1 cellular context compared by ENCODE assay signal in the genomic region with DNA sequence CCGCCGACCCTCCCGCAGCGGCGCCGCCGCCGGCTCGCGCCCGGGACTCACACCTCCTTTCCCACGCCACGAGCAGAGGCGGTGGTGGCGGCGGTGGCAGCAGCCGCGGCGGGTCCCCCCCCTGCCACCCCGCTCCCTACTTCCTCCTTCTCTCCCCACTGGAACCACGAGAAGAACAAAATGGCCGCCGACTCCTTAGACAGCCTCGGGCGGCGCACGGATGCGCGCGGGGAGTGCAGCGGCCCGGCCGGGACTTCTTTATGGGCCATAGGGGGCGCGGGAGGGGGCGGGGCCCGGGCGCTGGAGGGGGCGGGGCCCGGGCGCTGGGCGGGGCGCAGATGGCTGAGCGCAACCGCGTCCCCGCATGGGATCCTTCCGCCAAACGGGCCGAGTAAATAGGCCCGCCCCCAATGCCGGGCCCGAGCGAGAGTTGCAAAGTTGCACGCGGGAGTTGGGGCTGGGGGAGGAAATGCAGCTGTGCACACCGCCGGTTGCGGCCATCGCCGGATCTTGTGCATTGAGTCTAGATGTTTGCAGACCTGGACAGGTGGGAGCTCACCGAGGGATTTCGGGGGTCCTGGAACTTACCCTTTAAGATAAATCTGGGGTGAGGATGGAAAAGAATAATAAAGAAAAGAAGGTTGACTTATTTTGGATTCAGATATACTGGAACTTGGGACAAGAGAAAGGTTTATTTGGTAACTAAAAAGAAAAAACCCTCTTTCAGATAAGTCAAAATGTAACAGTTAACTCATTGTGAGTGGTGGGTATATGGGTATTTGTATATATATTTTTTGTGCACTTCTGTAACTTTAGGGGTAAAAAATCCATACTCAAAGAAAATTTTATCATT.
TF ChIP-seq lines count a peak whose summit lies in the region.

TSS of gene PPP1CC (minus strand) at position 174 of the 853 bp plus-strand sequence. CDS start 184 bp downstream, outside the sequence.

TF ChIP-seq in HepG2, 621 proteins besides CTCF, POLR2A, EP300 and RAD21 (continued from another document and continues in another):
- TF ChIP-seq, protein P1, sequence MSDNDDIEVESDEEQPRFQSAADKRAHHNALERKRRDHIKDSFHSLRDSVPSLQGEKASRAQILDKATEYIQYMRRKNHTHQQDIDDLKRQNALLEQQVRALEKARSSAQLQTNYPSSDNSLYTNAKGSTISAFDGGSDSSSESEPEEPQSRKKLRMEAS (IDR thresholded peaks at IDR 0.05) = peak; percentile 86
- TF ChIP-seq ZNF34 (CRISPR knock-in tag; IDR thresholded peaks at IDR 0.05; ENCODE audit: borderline replicate concordance) (no peak), PRDM15 (CRISPR knock-in tag; IDR thresholded peaks at IDR 0.05) (no peak), ZNF275 (CRISPR knock-in tag; IDR thresholded peaks at IDR 0.05; ENCODE audit: borderline replicate concordance) (no peak), ZNF576 (CRISPR knock-in tag; IDR thresholded peaks at IDR 0.05) (no peak), XBP1 (CRISPR knock-in tag; IDR thresholded peaks at IDR 0.05) (no peak), ZSCAN12 (CRISPR knock-in tag; IDR thresholded peaks at IDR 0.05) (no peak), ZSCAN29 (CRISPR knock-in tag; conservative IDR thresholded peaks at IDR 0.05) (0 out of 2 replicates have a peak, but pooled peaks have one; percentile 22), ZNF510 (CRISPR knock-in tag; IDR thresholded peaks at IDR 0.05; ENCODE audit: low read depth) (no peak), ZNF274 (CRISPR knock-in tag; IDR thresholded peaks at IDR 0.05) (peak; percentile 40; the same call in 1 of the 2 replicates), ZNF512B (CRISPR knock-in tag; IDR thresholded peaks at IDR 0.05; ENCODE audit: borderline replicate concordance) (no peak), ZNF143 (CRISPR knock-in tag; IDR thresholded peaks at IDR 0.05) (no peak), ZNF670 (CRISPR knock-in tag; IDR thresholded peaks at IDR 0.05; ENCODE audit: borderline replicate concordance) (no peak), ATF7-NPFF (CRISPR knock-in tag; IDR thresholded peaks at IDR 0.05; ENCODE audit: low read depth) (peak; percentile 54; the same call in 1 of the 2 replicates), BCL6 (CRISPR knock-in tag; IDR thresholded peaks at IDR 0.05) (no peak), BHLHE40 (IDR thresholded peaks at IDR 0.05; ENCODE audit: low read length) (0 out of 2 replicates have a peak, but pooled peaks have one; percentile 50), SSRP1 (CRISPR knock-in tag; IDR thresholded peaks at IDR 0.05) (no peak), MAFK (conservative IDR thresholded peaks at IDR 0.05 in 1 of 2, IDR thresholded peaks at IDR 0.05 in 1 of 2; ENCODE audit: low read length in 2 of 2) (no peak), U2AF1 (optimal IDR thresholded peaks at IDR 0.05; ENCODE audit: low read depth, low read length) (no peak), MTA1 (CRISPR knock-in tag; IDR thresholded peaks at IDR 0.05; ENCODE audit: borderline replicate concordance) (no peak), SIN3B (IDR thresholded peaks at IDR 0.05; ENCODE audit: low read length) (no peak), MED13 (CRISPR knock-in tag; IDR thresholded peaks at IDR 0.05) (no peak), EEA1 (CRISPR knock-in tag; IDR thresholded peaks at IDR 0.05; ENCODE audit: borderline replicate concordance) (0 out of 2 replicates have a peak, but pooled peaks have one; percentile 15), ZNF660 (CRISPR knock-in tag; IDR thresholded peaks at IDR 0.05; ENCODE audit: borderline replicate concordance, low read depth) (no peak), TRAFD1 (CRISPR knock-in tag; IDR thresholded peaks at IDR 0.05; ENCODE audit: borderline replicate concordance) (no peak)
- TF ChIP-seq, protein P2, sequence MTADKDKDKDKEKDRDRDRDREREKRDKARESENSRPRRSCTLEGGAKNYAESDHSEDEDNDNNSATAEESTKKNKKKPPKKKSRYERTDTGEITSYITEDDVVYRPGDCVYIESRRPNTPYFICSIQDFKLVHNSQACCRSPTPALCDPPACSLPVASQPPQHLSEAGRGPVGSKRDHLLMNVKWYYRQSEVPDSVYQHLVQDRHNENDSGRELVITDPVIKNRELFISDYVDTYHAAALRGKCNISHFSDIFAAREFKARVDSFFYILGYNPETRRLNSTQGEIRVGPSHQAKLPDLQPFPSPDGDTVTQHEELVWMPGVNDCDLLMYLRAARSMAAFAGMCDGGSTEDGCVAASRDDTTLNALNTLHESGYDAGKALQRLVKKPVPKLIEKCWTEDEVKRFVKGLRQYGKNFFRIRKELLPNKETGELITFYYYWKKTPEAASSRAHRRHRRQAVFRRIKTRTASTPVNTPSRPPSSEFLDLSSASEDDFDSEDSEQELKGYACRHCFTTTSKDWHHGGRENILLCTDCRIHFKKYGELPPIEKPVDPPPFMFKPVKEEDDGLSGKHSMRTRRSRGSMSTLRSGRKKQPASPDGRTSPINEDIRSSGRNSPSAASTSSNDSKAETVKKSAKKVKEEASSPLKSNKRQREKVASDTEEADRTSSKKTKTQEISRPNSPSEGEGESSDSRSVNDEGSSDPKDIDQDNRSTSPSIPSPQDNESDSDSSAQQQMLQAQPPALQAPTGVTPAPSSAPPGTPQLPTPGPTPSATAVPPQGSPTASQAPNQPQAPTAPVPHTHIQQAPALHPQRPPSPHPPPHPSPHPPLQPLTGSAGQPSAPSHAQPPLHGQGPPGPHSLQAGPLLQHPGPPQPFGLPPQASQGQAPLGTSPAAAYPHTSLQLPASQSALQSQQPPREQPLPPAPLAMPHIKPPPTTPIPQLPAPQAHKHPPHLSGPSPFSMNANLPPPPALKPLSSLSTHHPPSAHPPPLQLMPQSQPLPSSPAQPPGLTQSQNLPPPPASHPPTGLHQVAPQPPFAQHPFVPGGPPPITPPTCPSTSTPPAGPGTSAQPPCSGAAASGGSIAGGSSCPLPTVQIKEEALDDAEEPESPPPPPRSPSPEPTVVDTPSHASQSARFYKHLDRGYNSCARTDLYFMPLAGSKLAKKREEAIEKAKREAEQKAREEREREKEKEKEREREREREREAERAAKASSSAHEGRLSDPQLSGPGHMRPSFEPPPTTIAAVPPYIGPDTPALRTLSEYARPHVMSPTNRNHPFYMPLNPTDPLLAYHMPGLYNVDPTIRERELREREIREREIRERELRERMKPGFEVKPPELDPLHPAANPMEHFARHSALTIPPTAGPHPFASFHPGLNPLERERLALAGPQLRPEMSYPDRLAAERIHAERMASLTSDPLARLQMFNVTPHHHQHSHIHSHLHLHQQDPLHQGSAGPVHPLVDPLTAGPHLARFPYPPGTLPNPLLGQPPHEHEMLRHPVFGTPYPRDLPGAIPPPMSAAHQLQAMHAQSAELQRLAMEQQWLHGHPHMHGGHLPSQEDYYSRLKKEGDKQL (CRISPR knock-in tag; IDR thresholded peaks at IDR 0.05; ENCODE audit: low read depth) = no peak
- TF ChIP-seq, protein P3, sequence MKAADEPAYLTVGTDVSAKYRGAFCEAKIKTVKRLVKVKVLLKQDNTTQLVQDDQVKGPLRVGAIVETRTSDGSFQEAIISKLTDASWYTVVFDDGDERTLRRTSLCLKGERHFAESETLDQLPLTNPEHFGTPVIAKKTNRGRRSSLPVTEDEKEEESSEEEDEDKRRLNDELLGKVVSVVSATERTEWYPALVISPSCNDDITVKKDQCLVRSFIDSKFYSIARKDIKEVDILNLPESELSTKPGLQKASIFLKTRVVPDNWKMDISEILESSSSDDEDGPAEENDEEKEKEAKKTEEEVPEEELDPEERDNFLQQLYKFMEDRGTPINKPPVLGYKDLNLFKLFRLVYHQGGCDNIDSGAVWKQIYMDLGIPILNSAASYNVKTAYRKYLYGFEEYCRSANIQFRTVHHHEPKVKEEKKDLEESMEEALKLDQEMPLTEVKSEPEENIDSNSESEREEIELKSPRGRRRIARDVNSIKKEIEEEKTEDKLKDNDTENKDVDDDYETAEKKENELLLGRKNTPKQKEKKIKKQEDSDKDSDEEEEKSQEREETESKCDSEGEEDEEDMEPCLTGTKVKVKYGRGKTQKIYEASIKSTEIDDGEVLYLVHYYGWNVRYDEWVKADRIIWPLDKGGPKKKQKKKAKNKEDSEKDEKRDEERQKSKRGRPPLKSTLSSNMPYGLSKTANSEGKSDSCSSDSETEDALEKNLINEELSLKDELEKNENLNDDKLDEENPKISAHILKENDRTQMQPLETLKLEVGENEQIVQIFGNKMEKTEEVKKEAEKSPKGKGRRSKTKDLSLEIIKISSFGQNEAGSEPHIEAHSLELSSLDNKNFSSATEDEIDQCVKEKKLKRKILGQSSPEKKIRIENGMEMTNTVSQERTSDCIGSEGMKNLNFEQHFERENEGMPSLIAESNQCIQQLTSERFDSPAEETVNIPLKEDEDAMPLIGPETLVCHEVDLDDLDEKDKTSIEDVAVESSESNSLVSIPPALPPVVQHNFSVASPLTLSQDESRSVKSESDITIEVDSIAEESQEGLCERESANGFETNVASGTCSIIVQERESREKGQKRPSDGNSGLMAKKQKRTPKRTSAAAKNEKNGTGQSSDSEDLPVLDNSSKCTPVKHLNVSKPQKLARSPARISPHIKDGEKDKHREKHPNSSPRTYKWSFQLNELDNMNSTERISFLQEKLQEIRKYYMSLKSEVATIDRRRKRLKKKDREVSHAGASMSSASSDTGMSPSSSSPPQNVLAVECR (CRISPR knock-in tag; IDR thresholded peaks at IDR 0.05; ENCODE audit: borderline replicate concordance) = peak; percentile 50
- TF ChIP-seq, protein P4, sequence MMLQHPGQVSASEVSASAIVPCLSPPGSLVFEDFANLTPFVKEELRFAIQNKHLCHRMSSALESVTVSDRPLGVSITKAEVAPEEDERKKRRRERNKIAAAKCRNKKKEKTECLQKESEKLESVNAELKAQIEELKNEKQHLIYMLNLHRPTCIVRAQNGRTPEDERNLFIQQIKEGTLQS (CRISPR knock-in tag; IDR thresholded peaks at IDR 0.05) = peak; percentile 27; the same call in 1 of the 2 replicates
- TF ChIP-seq, protein P5, sequence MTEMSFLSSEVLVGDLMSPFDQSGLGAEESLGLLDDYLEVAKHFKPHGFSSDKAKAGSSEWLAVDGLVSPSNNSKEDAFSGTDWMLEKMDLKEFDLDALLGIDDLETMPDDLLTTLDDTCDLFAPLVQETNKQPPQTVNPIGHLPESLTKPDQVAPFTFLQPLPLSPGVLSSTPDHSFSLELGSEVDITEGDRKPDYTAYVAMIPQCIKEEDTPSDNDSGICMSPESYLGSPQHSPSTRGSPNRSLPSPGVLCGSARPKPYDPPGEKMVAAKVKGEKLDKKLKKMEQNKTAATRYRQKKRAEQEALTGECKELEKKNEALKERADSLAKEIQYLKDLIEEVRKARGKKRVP (CRISPR knock-in tag; IDR thresholded peaks at IDR 0.05) = peak in 1 of 2 experiments; percentile 25; a peak in 1 of 4 replicates
